7 cellular contexts compared by ENCODE assay signal in the genomic region with DNA sequence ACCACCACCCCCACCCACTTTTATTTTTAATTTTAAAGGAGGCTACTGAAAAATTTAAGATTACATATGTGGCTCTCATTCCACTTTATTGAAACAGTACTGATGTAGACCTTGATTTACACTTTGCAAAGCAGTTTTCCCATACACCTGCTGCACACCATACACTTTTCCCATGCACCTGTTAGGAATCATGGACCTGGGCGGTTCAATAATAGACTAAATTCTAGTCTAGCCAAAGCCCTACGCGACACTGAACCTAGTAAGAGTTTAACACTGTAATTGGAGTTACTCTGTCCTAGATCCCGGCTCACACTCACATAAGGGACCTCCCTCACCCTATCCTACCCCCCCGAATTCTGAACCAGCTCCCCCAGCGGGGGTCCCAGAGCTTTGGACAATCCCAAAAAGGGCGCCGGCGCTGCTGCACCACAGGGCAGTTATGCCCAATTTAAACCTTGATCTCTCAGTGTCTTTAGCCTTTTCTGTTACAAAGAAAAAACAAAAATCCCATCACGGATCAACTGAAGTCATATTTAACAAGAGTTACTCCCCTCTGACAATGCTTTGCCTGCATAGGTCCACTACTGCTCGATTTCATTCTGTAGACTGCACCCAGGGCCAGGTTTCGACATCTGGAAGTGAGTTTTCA. TPM values are rescaled to one million over a fixed set of nuclear protein-coding genes. Genes with fewer than 3 reads are reported as not detected.
A peak's percentile ranks its signal among the peaks of the same experiment; 100 is the strongest.
DNase-seq lines count a peak whose midpoint lies in the region; ATAC-seq, FAIRE-seq and TF ChIP-seq lines count a peak whose summit lies in the region.

No MANE protein-coding gene starts in this region.

- no peaks in the 10 kb centered on the region for H3K36me3 ChIP-seq in H1 (ENCODE audit: control insufficient read depth in 2 of 4, insufficient read depth in 4 of 4, low read length in 3 of 4)

- no peak overlapping the region for H3K14ac ChIP-seq in H1 (ENCODE audit: insufficient read length)

- peak overlapping the region; percentile 24 for H3K56ac ChIP-seq in H1 (replicated peaks; ENCODE audit: insufficient read length, low read depth, low read length)

- H3K9me3 ChIP-seq in H1 (ENCODE audit: insufficient read depth in 2 of 2, low read depth in 1 of 2, low read length in 1 of 2): no peaks in the 10 kb centered on the region

- no peak overlapping the region for H2AK5ac ChIP-seq in H1 (ENCODE audit: low read depth, low read length)

- TF ChIP-seq EP300 in H1 (IDR thresholded peaks at IDR 0.05; ENCODE audit: borderline replicate concordance in 1 of 2, low read depth in 2 of 2, low read length in 2 of 2): no peak

- no peaks in the 10 kb centered on the region for H3K36me3 Mint-ChIP-seq in neural crest cell (ENCODE audit: low read depth)

- no peak overlapping the region for H4K91ac ChIP-seq in H1 (replicated peaks; ENCODE audit: insufficient read length, low read length)

- DNase-seq in NCI-H748 (lab: John Stamatoyannopoulos, UW; ENCODE audit: unreplicated experiment): peak; percentile 53
- no peak for DNase-seq in H1 (ENCODE audit: low read depth in 1 of 2, low spot score in 2 of 2)
- no peak for DNase-seq in neural crest cell (ENCODE audit: low read depth, low spot score)
- DNase-seq in stimulated activated naive CD4-positive, alpha-beta T cell treated with Interleukin-2 at 50 U/mL for 16 hours (lab: John Stamatoyannopoulos, UW): no peak
- DNase-seq in UCSD-AML1 (lab: John Stamatoyannopoulos, UW; ENCODE audit: unreplicated experiment): no peak

- H3K27me3 Mint-ChIP-seq in neural crest cell (ENCODE audit: low read depth): peaks cover 21% of the 10 kb centered on the region

- H3K27ac Mint-ChIP-seq in neural crest cell (ENCODE audit: unreplicated experiment): no peak overlapping the region

- H3K9ac ChIP-seq in H1 (replicated peaks in 1 of 4; ENCODE audit: extremely low read depth in 1 of 4, low read depth in 3 of 4, low read length in 3 of 4): peak overlapping the region in 3 of 4 experiments; percentile 42 to 52 (median 51); a peak in 5 of 7 replicates

- H3K27me3 ChIP-seq in H1 (replicated peaks in 1 of 4; ENCODE audit: control insufficient read depth in 3 of 4, extremely low read depth in 1 of 4, insufficient read depth in 3 of 4, low read length in 3 of 4): peaks cover 0 to 12% (median 8%) of the 10 kb centered on the region in 4 experiments; a peak in 5 of 7 replicates

- peaks cover 8% of the 10 kb centered on the region for H3K9me3 Mint-ChIP-seq in neural crest cell

- H3K79me1 ChIP-seq in H1 (ENCODE audit: low read depth, low read length): peaks cover 5% of the 10 kb centered on the region; the same call in 1 of the 2 replicates

- H3K4me3 Mint-ChIP-seq in neural crest cell: peak overlapping the region; percentile 84

- FAIRE-seq in H1 (lab: Jason Lieb, UNC): no peak

- H3K4ac ChIP-seq in H1 (replicated peaks; ENCODE audit: insufficient read length, low read depth, low read length): no peak overlapping the region

- peaks cover 31% of the 10 kb centered on the region for H3K4me1 Mint-ChIP-seq in neural crest cell

- ATAC-seq in GM18907 (IDR thresholded peaks at IDR 0.05; ENCODE audit: unreplicated experiment) (peak; percentile 13), HG02642 (IDR thresholded peaks at IDR 0.05; ENCODE audit: poor library complexity, unreplicated experiment) (peak; percentile 3)

- no peak overlapping the region for H2BK15ac ChIP-seq in H1 (ENCODE audit: low read length)

- H4K8ac ChIP-seq in H1 (ENCODE audit: extremely low read depth, insufficient read depth, low read length): peak overlapping the region; percentile 94; the same call in 1 of the 2 replicates

- peak overlapping the region; percentile 52 to 81 for H3K4me2 ChIP-seq in H1 (ENCODE audit: insufficient read depth in 1 of 2, low read depth in 2 of 2, low read length in 2 of 2)

- TF ChIP-seq RAD21 in H1 (IDR thresholded peaks at IDR 0.05 in 1 of 2, conservative IDR thresholded peaks at IDR 0.05 in 1 of 2; ENCODE audit: low read depth in 2 of 2, low read length in 2 of 2): no peak

- H3K4me3 ChIP-seq in H1 (ENCODE audit: extremely low read depth in 1 of 4, insufficient read depth in 2 of 4, low read depth in 3 of 4, low read length in 4 of 4): peak overlapping the region; percentile 57 to 88 (median 83)

- H3K79me2 ChIP-seq in H1 (ENCODE audit: control insufficient read depth in 1 of 2, insufficient read depth in 2 of 2, low read length in 2 of 2): peaks cover 0 to 14% of the 10 kb centered on the region in 2 experiments; a peak in 3 of 4 replicates

- H4K5ac ChIP-seq in H1 (ENCODE audit: insufficient read length, low read depth, low read length): no peak overlapping the region

- no peaks in the 10 kb centered on the region for H4K20me1 ChIP-seq in H1 (replicated peaks in 1 of 2; ENCODE audit: control insufficient read depth in 1 of 2, insufficient read depth in 2 of 2, low read length in 2 of 2)

- TF ChIP-seq POLR2A in H1 (IDR thresholded peaks at IDR 0.05; ENCODE audit: control extremely low read depth in 1 of 2, low read depth in 2 of 2, low read length in 2 of 2): no peak

- TF ChIP-seq CTCF in H1 (IDR thresholded peaks at IDR 0.05; ENCODE audit: control extremely low read depth in 1 of 3, insufficient read depth in 1 of 3, low read depth in 1 of 3, low read length in 3 of 3) (no peak), neural crest cell (conservative IDR thresholded peaks at IDR 0.05) (no peak)

- H2BK12ac ChIP-seq in H1 (ENCODE audit: low read depth, low read length): 0 out of 2 replicates have a peak overlapping the region, but pooled peaks have one; percentile 29

- H2BK120ac ChIP-seq in H1 (replicated peaks; ENCODE audit: low read depth, low read length): no peak overlapping the region

- peaks cover 21% of the 10 kb centered on the region for H3K23me2 ChIP-seq in H1 (ENCODE audit: low read depth, low read length)

- 17% methylated on average over 12 of the region's 12 CpGs; no CpG with 5 or more reads in 1 of the 2 experiments for WGBS in H1 (ENCODE audit: extremely low coverage in 1 of 2, insufficient coverage in 1 of 2, insufficient read length in 1 of 2, insufficient replicate concordance in 2 of 2, low coverage in 1 of 2, low lambda C conversion rate in 2 of 2, missing lambda C conversion rate in 1 of 2), 2 experiments

- H3K18ac ChIP-seq in H1 (ENCODE audit: extremely low read depth, low read length): no peak overlapping the region; the same call in 1 of the 2 replicates

- H3K4me1 ChIP-seq in H1 (replicated peaks in 1 of 4; ENCODE audit: control insufficient read depth in 3 of 4, insufficient read depth in 4 of 4, low read length in 3 of 4): peaks cover 2 to 7% (median 3%) of the 10 kb centered on the region in 4 experiments; a peak in 5 of 7 replicates

- H2BK20ac ChIP-seq in H1 (ENCODE audit: low read length): no peak overlapping the region

- H2BK5ac ChIP-seq in H1 (ENCODE audit: low read depth, low read length): no peak overlapping the region

- H3K27ac ChIP-seq in H1 (ENCODE audit: low read depth, low read length): no peak overlapping the region

- peak overlapping the region; percentile 94 for H2AFZ ChIP-seq in H1 (ENCODE audit: low read length)

- CTCF ChIA-PET in H1 (lab: Charles Lee; ENCODE audit: partially characterized antibody): interaction anchor here (0.9 to 1.5 kb wide), 3 partner anchors 23 to 105 kb away, joined by 3 read pairs; no protein-coding TSS in a partner anchor

- H3K23ac ChIP-seq in H1 (ENCODE audit: insufficient read length): no peak overlapping the region

- POLR2A ChIA-PET in H1 (lab: Charles Lee; ENCODE audit: partially characterized antibody): interaction anchor here (0.6 to 1.5 kb wide), 7 partner anchors 13 to 124 kb away, joined by 3 read pairs; no protein-coding TSS in a partner anchor

TF ChIP-seq in H1, 55 proteins besides CTCF, POLR2A, EP300 and RAD21 (continues in another document):
- TF ChIP-seq BCL11A (IDR thresholded peaks at IDR 0.05; ENCODE audit: low read depth in 2 of 2, low read length in 2 of 2) (no peak), GABPA (IDR thresholded peaks at IDR 0.05; ENCODE audit: borderline replicate concordance, insufficient read depth, low read length) (no peak), RXRA (IDR thresholded peaks at IDR 0.05; ENCODE audit: insufficient read depth, low read depth, low read length) (no peak), CREB1 (IDR thresholded peaks at IDR 0.05) (no peak), RNF2 (IDR thresholded peaks at IDR 0.05; ENCODE audit: borderline replicate concordance, low read depth, low read length, missing control alignments, poor library complexity, severe bottlenecking) (no peak), CHD1 (IDR thresholded peaks at IDR 0.05; ENCODE audit: low read depth, low read length) (no peak), SIN3A (conservative IDR thresholded peaks at IDR 0.05 in 1 of 2, IDR thresholded peaks at IDR 0.05 in 1 of 2; ENCODE audit: low read depth in 1 of 2, low read length in 2 of 2) (no peak), CBX5 (IDR thresholded peaks at IDR 0.05; ENCODE audit: low read depth, low read length) (no peak), ZNF274 (IDR thresholded peaks at IDR 0.05; ENCODE audit: borderline replicate concordance, extremely low read depth, low read length) (no peak), FOSL1 (IDR thresholded peaks at IDR 0.05; ENCODE audit: insufficient read depth, low read depth, low read length) (no peak), BACH1 (IDR thresholded peaks at IDR 0.05; ENCODE audit: low read length) (no peak), RBBP5 (IDR thresholded peaks at IDR 0.05; ENCODE audit: borderline replicate concordance, low read depth, low read length) (no peak), EZH2 (IDR thresholded peaks at IDR 0.05; ENCODE audit: low read depth, low read length, severe bottlenecking) (no peak), TAF7 (optimal IDR thresholded peaks at IDR 0.05; ENCODE audit: borderline replicate concordance, low read depth, low read length) (no peak), RFX5 (IDR thresholded peaks at IDR 0.05; ENCODE audit: borderline replicate concordance, low read depth, low read length) (no peak)
- TF ChIP-seq, protein P1, sequence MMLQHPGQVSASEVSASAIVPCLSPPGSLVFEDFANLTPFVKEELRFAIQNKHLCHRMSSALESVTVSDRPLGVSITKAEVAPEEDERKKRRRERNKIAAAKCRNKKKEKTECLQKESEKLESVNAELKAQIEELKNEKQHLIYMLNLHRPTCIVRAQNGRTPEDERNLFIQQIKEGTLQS (IDR thresholded peaks at IDR 0.05; ENCODE audit: insufficient read depth, low read depth, low read length): no peak

RNA-seq across cellular contexts. Expression of a gene that starts 2.4 kb away (rescaled TPM):
- total RNA-seq in H1 (2021; fragmentation: NEBNext Ultra II Directional; extraction: Animal tissue kit (Norgen Biotek cat#: 25700)): 52.9 and 54.0 TPM in 2 replicates
- polyA plus RNA-seq in H1 (2011; rRNA removed): 10.8 and 15.8 TPM in 2 replicates
- 16.2 TPM for polyA plus RNA-seq in H1 (2011; cell fraction: cytosol; rRNA removed)
- polyA plus RNA-seq in H1 (2011; cell fraction: nucleus; rRNA removed): 15.2 TPM
- polyA plus RNA-seq in H1 (2012, experiment 1 of 2): 33.9 to 55.2 TPM (median 38.2 TPM) in 4 replicates
- 2.8 TPM for polyA plus RNA-seq in H1 (2012, experiment 2 of 2)
- 22.2 TPM for polyA plus RNA-seq in H1 (2013, experiment 1 of 2)
- 23.7 TPM for polyA plus RNA-seq in H1 (2013, experiment 2 of 2)
- polyA minus RNA-seq in H1 (2011; rRNA and poly(A)+ RNA removed): 41.1 and 43.4 TPM in 2 replicates
- 20.9 TPM for polyA minus RNA-seq in H1 (2011; cell fraction: cytosol; rRNA and poly(A)+ RNA removed)
- polyA minus RNA-seq in H1 (2011; cell fraction: nucleus; rRNA and poly(A)+ RNA removed): 43.7 TPM
- 22.6 and 27.5 TPM in 2 replicates for total RNA-seq in neural crest cell
